11 cellular contexts compared by ENCODE assay signal in genomic region chr17:31680126-31680525, GRCh38.
A peak's percentile ranks its signal among the peaks of the same experiment; 100 is the strongest.
DNase-seq lines count a peak whose midpoint lies in the region; ATAC-seq and TF ChIP-seq lines count a peak whose summit lies in the region.
"Had no signal": no experiment of that assay in that cellular context is flagged by ENCODE, and none has a peak within 500 bp of the region (broad histone marks: within the 10 kb centered on the region; RNA-seq: fewer than 3 reads in every experiment).

No MANE protein-coding gene starts in this region.

- H4K20me1 ChIP-seq in OCI-LY3 (ENCODE audit: insufficient read depth, low read length), result no peaks in the 10 kb centered on the region

- H3K9me3 Mint-ChIP-seq in dendritic cell treated with granulocyte-macrophage colony-stimulating factor and Interleukin-4, amounts not matched to agents 40 ng/mL and 50 ng/mL, for 4 days, result no peaks in the 10 kb centered on the region
- H3K9me3 Mint-ChIP-seq: nephron progenitor cell had no signal

- no peak overlapping the region for H3K4me3 Mint-ChIP-seq in dendritic cell treated with granulocyte-macrophage colony-stimulating factor and Interleukin-4, amounts not matched to agents 40 ng/mL and 50 ng/mL, for 4 days
- H3K4me3 Mint-ChIP-seq: nephron progenitor cell had no signal

- H2AFZ ChIP-seq in OCI-LY3 (ENCODE audit: low read depth, low read length), result peak overlapping the region; percentile 58; the same call in 1 of the 2 replicates

- H3K9me3 ChIP-seq in OCI-LY3 (ENCODE audit: insufficient read depth, low read length) (no peaks in the 10 kb centered on the region), mucosa of descending colon (no peaks in the 10 kb centered on the region)

- peak; percentile 67 to 90 for ATAC-seq in activated CD4-positive, CD25-positive, alpha-beta regulatory T cell treated with anti-CD3 and anti-CD28 coated beads, Interleukin-2, amount 50 U/mL, for 24 hours
- ATAC-seq in mucosa of descending colon, result no peak
- no peak for ATAC-seq in HG03432 (IDR thresholded peaks at IDR 0.05; ENCODE audit: unreplicated experiment)
- ATAC-seq: Panc1 had no signal

- peaks cover 8% of the 10 kb centered on the region for H3K27me3 Mint-ChIP-seq in dendritic cell treated with granulocyte-macrophage colony-stimulating factor and Interleukin-4, amounts not matched to agents 40 ng/mL and 50 ng/mL, for 4 days

- H3K4me1 ChIP-seq in OCI-LY3 (ENCODE audit: low read length) (peaks cover 19% of the 10 kb centered on the region), mucosa of descending colon (ENCODE audit: low read depth) (no peaks in the 10 kb centered on the region)

- intact Hi-C loops in dendritic cell treated with granulocyte-macrophage colony-stimulating factor and Interleukin-4, amounts not matched to agents 40 ng/mL and 50 ng/mL, for 4 days (cut with micrococcal nuclease), result no loop called here
- intact Hi-C loops in mucosa of descending colon (cut with DNase I, micrococcal nuclease), result no loop called here

- no peak for DNase-seq in activated CD4-positive, CD25-positive, alpha-beta regulatory T cell treated with anti-CD3 and anti-CD28 coated beads, Interleukin-2, amount 50 U/mL, for 72 hours
- DNase-seq in stimulated activated CD8-positive, alpha-beta memory T cell treated with anti-CD3 and anti-CD28 coated beads, Interleukin-2, amount 100 ng/mL, for 48 hours (ENCODE audit: low read depth in 2 of 2), result peak; percentile 4 to 30
- DNase-seq in mucosa of descending colon (no peak), DMS114 treated with DMSO at 0.1 percent for 48 hours (lab: John Stamatoyannopoulos, UW; ENCODE audit: unreplicated experiment) (no peak)
- DNase-seq: nephron progenitor cell had no signal

- H3K27me3 ChIP-seq in OCI-LY3 (ENCODE audit: low read depth, low read length), result peaks cover 12% of the 10 kb centered on the region; the same call in 1 of the 2 replicates

- TF ChIP-seq CTCF in OCI-LY3 (IDR thresholded peaks at IDR 0.05; ENCODE audit: low read depth, low read length) (no peak), mucosa of descending colon (IDR thresholded peaks at IDR 0.05) (no peak)

- peak overlapping the region; percentile 45 for H3K4me2 ChIP-seq in OCI-LY3 (ENCODE audit: low read length)

- no peaks in the 10 kb centered on the region for H3K36me3 ChIP-seq in OCI-LY3 (replicated peaks; ENCODE audit: low read depth, low read length)
- H3K36me3 ChIP-seq in mucosa of descending colon (ENCODE audit: low read depth), result no peaks in the 10 kb centered on the region

- peaks cover 20% of the 10 kb centered on the region for H3K4me1 Mint-ChIP-seq in dendritic cell treated with granulocyte-macrophage colony-stimulating factor and Interleukin-4, amounts not matched to agents 40 ng/mL and 50 ng/mL, for 4 days (ENCODE audit: low read depth)
- H3K4me1 Mint-ChIP-seq: nephron progenitor cell had no signal

- H3K9ac ChIP-seq in OCI-LY3 (ENCODE audit: low read length), result no peak overlapping the region

- H3K36me3 Mint-ChIP-seq in dendritic cell treated with granulocyte-macrophage colony-stimulating factor and Interleukin-4, amounts not matched to agents 40 ng/mL and 50 ng/mL, for 4 days (ENCODE audit: low read depth), result no peaks in the 10 kb centered on the region

- H3K4me3 ChIP-seq in OCI-LY3 (ENCODE audit: low read length) (peak overlapping the region; percentile 29), mucosa of descending colon (no peak overlapping the region)

- H3K27ac Mint-ChIP-seq in dendritic cell treated with granulocyte-macrophage colony-stimulating factor and Interleukin-4, amounts not matched to agents 40 ng/mL and 50 ng/mL, for 4 days, result peak overlapping the region; percentile 15
- H3K27ac Mint-ChIP-seq: nephron progenitor cell had no signal

- H3K27ac ChIP-seq in OCI-LY3 (ENCODE audit: low read length), result no peak overlapping the region
- H3K27ac ChIP-seq: 22Rv1 had no signal

- H3K79me2 ChIP-seq in OCI-LY3 (ENCODE audit: low read length), result no peaks in the 10 kb centered on the region

Comparison
In these comparisons a context has a peak if more than half of its experiments do, and no peak if none do; other contexts are left out.
1. ATAC-seq: peak in activated CD4-positive, CD25-positive, alpha-beta regulatory T cell treated with anti-CD3 and anti-CD28 coated beads, Interleukin-2, amount 50 U/mL, for 24 hours (2 of 2); none in mucosa of descending colon (single experiment) and HG03432 (single experiment).
2. DNase-seq: peak in stimulated activated CD8-positive, alpha-beta memory T cell treated with anti-CD3 and anti-CD28 coated beads, Interleukin-2, amount 100 ng/mL, for 48 hours (2 of 2); none in activated CD4-positive, CD25-positive, alpha-beta regulatory T cell treated with anti-CD3 and anti-CD28 coated beads, Interleukin-2, amount 50 U/mL, for 72 hours (single experiment), mucosa of descending colon (0 of 3) and DMS114 treated with DMSO at 0.1 percent for 48 hours (single experiment).